In genomic region chr21:21230672-21231071, GRCh38 we compare ENCODE assay signal across 25 cellular contexts.
DNase-seq lines count a peak whose midpoint lies in the region; ATAC-seq and TF ChIP-seq lines count a peak whose summit lies in the region.
"Had no signal": no experiment of that assay in that cellular context is flagged by ENCODE, and none has a peak within 500 bp of the region (broad histone marks: within the 10 kb centered on the region; RNA-seq: fewer than 3 reads in every experiment).

No MANE protein-coding gene starts in this region.

- no peaks in the 10 kb centered on the region for H3K27me3 Mint-ChIP-seq in activated T-helper 2 cell treated with anti-CD3 and anti-CD28 coated beads, Interferon-gamma antibody, Interleukin-2, Interleukin-4, amounts not matched to agents 10 μg/mL and 5 μg/mL and 100 μg/mL, durations not matched to agents 14 hours and 24 hours and 36 hours (ENCODE audit: low read depth)
- H3K27me3 Mint-ChIP-seq: activated CD8-positive, alpha-beta T cell treated with anti-CD3 and anti-CD28 coated beads for 36 hours; activated naive CD8-positive, alpha-beta T cell; CD4-positive, CD25-positive, alpha-beta regulatory T cell had no signal

- no peaks in the 10 kb centered on the region for H4K20me1 ChIP-seq in DND-41 (ENCODE audit: insufficient read depth, low read length)

- DNase-seq in DND-41 (no peak), KG1 (lab: John Stamatoyannopoulos, UW) (peak; percentile 15), SK-MEL-5 (ENCODE audit: low read depth, low spot score) (peak; percentile 4), fibroblast of the aortic adventitia (ENCODE audit: low read depth) (peak; percentile 37), iPS-NIHi7 (ENCODE audit: extremely low spot score) (no peak)
- no peak for DNase-seq in activated T-helper 2 cell treated with anti-CD3 and anti-CD28 coated beads, Interferon-gamma antibody, Interleukin-2, Interleukin-4, amounts not matched to agents 10 μg/mL and 5 μg/mL and 100 μg/mL, durations not matched to agents 14 hours and 24 hours and 36 hours (ENCODE audit: low spot score)
- DNase-seq: activated CD4-positive, CD25-positive, alpha-beta regulatory T cell; activated CD8-positive, alpha-beta T cell treated with anti-CD3 and anti-CD28 coated beads for 36 hours; activated T-cell treated with anti-CD3 and anti-CD28 coated beads, Interleukin-2, amount 50 U/mL, for 4 hours; CD4-positive, CD25-positive, alpha-beta regulatory T cell; dermis blood vessel endothelial cell; immature natural killer cell; lower lobe of right lung; NCI-H1092 treated with DMSO at 0.1 percent for 48 hours; NCI-H2081 treated with DMSO at 0.1 percent for 48 hours; NCI-H510A treated with DMSO at 0.1 percent for 48 hours; occipital lobe; stimulated activated CD4-positive, alpha-beta T cell treated with anti-CD3 and anti-CD28 coated beads, Interleukin-12 subunit alpha, Interleukin-12 subunit beta, amount 100 ng/mL, for 4 hours; uterus had no signal

- H3K27me3 ChIP-seq in DND-41 (ENCODE audit: insufficient read depth, low read length, poor library complexity): no peaks in the 10 kb centered on the region
- H3K27me3 ChIP-seq: uterus had no signal

- no peak for TF ChIP-seq CTCF in DND-41 (IDR thresholded peaks at IDR 0.05; ENCODE audit: borderline replicate concordance, extremely low read depth, low read length, poor library complexity, severe bottlenecking)
- TF ChIP-seq CTCF in fibroblast of the aortic adventitia (IDR thresholded peaks at IDR 0.05; ENCODE audit: insufficient read depth, low read length): no peak

- no peaks in the 10 kb centered on the region for H3K36me3 Mint-ChIP-seq in activated T-helper 2 cell treated with anti-CD3 and anti-CD28 coated beads, Interferon-gamma antibody, Interleukin-2, Interleukin-4, amounts not matched to agents 10 μg/mL and 5 μg/mL and 100 μg/mL, durations not matched to agents 14 hours and 24 hours and 36 hours (ENCODE audit: low read depth)
- H3K36me3 Mint-ChIP-seq: activated naive CD8-positive, alpha-beta T cell; CD4-positive, CD25-positive, alpha-beta regulatory T cell; immature natural killer cell had no signal

- no peaks in the 10 kb centered on the region; the same call in 1 of the 2 replicates for H3K4me1 ChIP-seq in DND-41 (ENCODE audit: insufficient read depth, low read length)
- H3K4me1 ChIP-seq: lower lobe of right lung, uterus had no signal

- intact Hi-C loops in activated T-helper 2 cell treated with anti-CD3 and anti-CD28 coated beads, Interferon-gamma antibody, Interleukin-2, Interleukin-4, amounts not matched to agents 10 μg/mL and 5 μg/mL and 100 μg/mL, durations not matched to agents 14 hours and 24 hours and 36 hours (cut with micrococcal nuclease): no loop called here

- H3K4me2 ChIP-seq in DND-41 (ENCODE audit: insufficient read depth, low read length): no peak overlapping the region

- H3K9me3 ChIP-seq in DND-41 (ENCODE audit: insufficient read depth, low read length, severe bottlenecking): no peaks in the 10 kb centered on the region
- H3K9me3 ChIP-seq: lower lobe of right lung, uterus had no signal

- H3K4me3 Mint-ChIP-seq in activated T-helper 2 cell treated with anti-CD3 and anti-CD28 coated beads, Interferon-gamma antibody, Interleukin-2, Interleukin-4, amounts not matched to agents 10 μg/mL and 5 μg/mL and 100 μg/mL, durations not matched to agents 14 hours and 24 hours and 36 hours (ENCODE audit: low read depth): no peak overlapping the region
- H3K4me3 Mint-ChIP-seq: activated CD8-positive, alpha-beta T cell treated with anti-CD3 and anti-CD28 coated beads for 36 hours; activated naive CD8-positive, alpha-beta T cell; activated T-cell treated with anti-CD3 and anti-CD28 coated beads, Interleukin-2, amount 50 U/mL, for 4 hours; CD4-positive, CD25-positive, alpha-beta regulatory T cell; immature natural killer cell; T-helper 2 cell treated with Interferon-gamma antibody and Interleukin-4, amounts not matched to agents 5 μg/mL and 100 μg/mL, for 36 hours had no signal

- H2AFZ ChIP-seq in DND-41 (ENCODE audit: low read depth, low read length): no peak overlapping the region

- no peaks in the 10 kb centered on the region for H3K79me2 ChIP-seq in DND-41 (ENCODE audit: insufficient read depth, low read length)

- H3K4me3 ChIP-seq in DND-41 (ENCODE audit: low read depth in 1 of 2, low read length in 2 of 2) (no peak overlapping the region), fibroblast of the aortic adventitia (ENCODE audit: low read depth, low read length) (no peak overlapping the region)
- H3K4me3 ChIP-seq: lower lobe of right lung, uterus had no signal

- no peak overlapping the region for H3K27ac Mint-ChIP-seq in activated T-helper 2 cell treated with anti-CD3 and anti-CD28 coated beads, Interferon-gamma antibody, Interleukin-2, Interleukin-4, amounts not matched to agents 10 μg/mL and 5 μg/mL and 100 μg/mL, durations not matched to agents 14 hours and 24 hours and 36 hours
- H3K27ac Mint-ChIP-seq: activated CD8-positive, alpha-beta T cell treated with anti-CD3 and anti-CD28 coated beads for 36 hours; activated naive CD8-positive, alpha-beta T cell; CD4-positive, CD25-positive, alpha-beta regulatory T cell; immature natural killer cell; T-helper 2 cell treated with Interferon-gamma antibody and Interleukin-4, amounts not matched to agents 5 μg/mL and 100 μg/mL, for 36 hours had no signal

- H3K36me3 ChIP-seq in DND-41 (ENCODE audit: insufficient read depth, low read length): no peaks in the 10 kb centered on the region
- H3K36me3 ChIP-seq: lower lobe of right lung, uterus had no signal

- in situ Hi-C loops in SK-MEL-5 (cut with HindIII; ENCODE audit: low pct_unique_long_range_greater_than_20kb, low sequenced_read_pairs): no loop called here

- H3K9ac ChIP-seq in DND-41 (ENCODE audit: low read depth, low read length): no peak overlapping the region

- 0 out of 3 replicates have a peak, but pooled peaks have one; percentile 53 for ATAC-seq in DND-41 (ENCODE audit: insufficient read depth, low read depth)
- no peak for ATAC-seq in GM19452 (IDR thresholded peaks at IDR 0.05; ENCODE audit: unreplicated experiment)
- no peak for ATAC-seq in GM18861 (IDR thresholded peaks at IDR 0.05; ENCODE audit: unreplicated experiment)
- ATAC-seq: activated CD8-positive, alpha-beta T cell treated with anti-CD3 and anti-CD28 coated beads for 36 hours; activated T-cell treated with anti-CD3 and anti-CD28 coated beads, Interleukin-2, amount 50 U/mL, for 4 hours; HCT116; lower lobe of right lung had no signal

- H3K9me3 Mint-ChIP-seq in activated T-helper 2 cell treated with anti-CD3 and anti-CD28 coated beads, Interferon-gamma antibody, Interleukin-2, Interleukin-4, amounts not matched to agents 10 μg/mL and 5 μg/mL and 100 μg/mL, durations not matched to agents 14 hours and 24 hours and 36 hours: peaks cover 3% of the 10 kb centered on the region
- H3K9me3 Mint-ChIP-seq: activated CD8-positive, alpha-beta T cell treated with anti-CD3 and anti-CD28 coated beads for 36 hours; T-helper 2 cell treated with Interferon-gamma antibody and Interleukin-4, amounts not matched to agents 5 μg/mL and 100 μg/mL, for 36 hours had no signal

- no peaks in the 10 kb centered on the region for H3K4me1 Mint-ChIP-seq in activated T-helper 2 cell treated with anti-CD3 and anti-CD28 coated beads, Interferon-gamma antibody, Interleukin-2, Interleukin-4, amounts not matched to agents 10 μg/mL and 5 μg/mL and 100 μg/mL, durations not matched to agents 14 hours and 24 hours and 36 hours (ENCODE audit: low read depth)
- H3K4me1 Mint-ChIP-seq: CD4-positive, CD25-positive, alpha-beta regulatory T cell; immature natural killer cell had no signal

- no peak overlapping the region for H3K27ac ChIP-seq in DND-41 (ENCODE audit: low read length)
- H3K27ac ChIP-seq: epithelial cell of prostate, lower lobe of right lung, uterus had no signal

Comparison
In these comparisons a context has a peak if more than half of its experiments do, and no peak if none do; other contexts are left out.
1. DNase-seq: peak in KG1 (single experiment), SK-MEL-5 (single experiment) and fibroblast of the aortic adventitia (single experiment); none in DND-41 (single experiment), activated T-helper 2 cell treated with anti-CD3 and anti-CD28 coated beads, Interferon-gamma antibody, Interleukin-2, Interleukin-4, amounts not matched to agents 10 μg/mL and 5 μg/mL and 100 μg/mL, durations not matched to agents 14 hours and 24 hours and 36 hours (single experiment) and iPS-NIHi7 (single experiment).